Comparison of ENCODE assay signal across 9 cellular contexts in the genomic region with DNA sequence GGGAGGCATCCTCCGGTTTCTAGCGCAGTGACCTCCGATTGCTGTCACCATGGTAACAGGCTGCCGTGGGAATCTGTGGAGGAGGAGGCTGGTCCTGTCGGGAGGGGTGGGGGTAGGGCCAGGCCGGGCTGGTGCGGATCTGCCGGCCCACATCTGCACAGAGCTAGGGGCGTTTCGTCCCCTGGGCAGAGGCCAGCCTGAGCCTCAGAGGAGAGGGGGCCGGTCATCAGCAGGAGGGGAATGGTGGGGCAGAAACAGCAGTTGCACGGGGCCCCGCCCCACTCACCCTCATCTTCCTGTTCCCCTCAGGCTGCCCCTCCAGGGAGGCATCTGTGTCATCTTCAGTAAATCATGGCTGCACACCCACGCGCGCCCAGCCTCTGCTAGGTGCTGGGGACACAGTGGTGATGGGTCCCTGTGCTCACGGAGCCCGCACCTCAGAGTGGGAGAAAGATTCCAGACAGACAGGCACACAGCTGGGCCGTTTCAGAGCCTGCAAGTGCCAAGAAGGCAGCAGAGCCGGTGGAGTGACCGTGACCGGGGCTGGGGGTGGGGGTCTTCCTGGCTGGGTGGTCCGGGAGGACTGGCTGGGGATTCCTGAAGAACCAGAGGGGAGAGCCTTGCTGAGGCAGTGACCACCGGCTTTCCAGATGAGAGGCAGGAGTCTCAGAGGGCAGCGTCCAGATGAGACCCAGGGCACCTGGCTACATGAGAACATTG.
A peak's percentile ranks its signal among the peaks of the same experiment; 100 is the strongest.
DNase-seq lines count a peak whose midpoint lies in the region; ATAC-seq lines count a peak whose summit lies in the region.
"Had no signal": no experiment of that assay in that cellular context is flagged by ENCODE, and none has a peak within 500 bp of the region (broad histone marks: within the 10 kb centered on the region; RNA-seq: fewer than 3 reads in every experiment).

No MANE protein-coding gene starts in this region.

- ATAC-seq in GM19351 (IDR thresholded peaks at IDR 0.05; ENCODE audit: unreplicated experiment), result no peak
- ATAC-seq in HG02870 (IDR thresholded peaks at IDR 0.05; ENCODE audit: unreplicated experiment), result no peak

- DNase-seq in NCI-H82 (lab: John Stamatoyannopoulos, UW) (peak; percentile 54), NCI-H82 treated with DMSO at 0.1 percent for 48 hours (lab: John Stamatoyannopoulos, UW; ENCODE audit: unreplicated experiment) (no peak), iris pigment epithelial cell (ENCODE audit: low read depth) (peak; percentile 3), amniotic stem cell (lab: John Stamatoyannopoulos, UW) (no peak)
- DNase-seq in activated CD8-positive, alpha-beta memory T cell treated with anti-CD3 and anti-CD28 coated beads, Interleukin-2, amount 50 U/mL, for 48 hours, result peak; percentile 69
- peak; percentile 7 to 9 for DNase-seq in stimulated activated CD8-positive, alpha-beta memory T cell treated with anti-CD3 and anti-CD28 coated beads, Interleukin-4, amount 100 ng/mL, for 4 hours (ENCODE audit: low read depth in 2 of 2, low spot score in 1 of 2)
- DNase-seq: NCI-H510A had no signal

Comparison
In these comparisons a context has a peak if more than half of its experiments do, and no peak if none do; other contexts are left out.
1. DNase-seq: peak in NCI-H82 (single experiment), activated CD8-positive, alpha-beta memory T cell treated with anti-CD3 and anti-CD28 coated beads, Interleukin-2, amount 50 U/mL, for 48 hours (single experiment), iris pigment epithelial cell (single experiment) and stimulated activated CD8-positive, alpha-beta memory T cell treated with anti-CD3 and anti-CD28 coated beads, Interleukin-4, amount 100 ng/mL, for 4 hours (2 of 2); none in NCI-H82 treated with DMSO at 0.1 percent for 48 hours (single experiment) and amniotic stem cell (single experiment).